ENCODE assay signal across 1 cellular context in genomic region chr9:94817291-94818195, GRCh38.
TF ChIP-seq lines count a peak whose summit lies in the region.

No MANE protein-coding gene starts in this region.

TF ChIP-seq in IMR-90, 13 proteins besides CTCF, POLR2A, EP300 and RAD21:
- TF ChIP-seq CHD1 (IDR thresholded peaks at IDR 0.05; ENCODE audit: low read depth, low read length), result no peak
- TF ChIP-seq BHLHE40 (IDR thresholded peaks at IDR 0.05; ENCODE audit: low read depth, low read length), result no peak
- no peak for TF ChIP-seq SMC3 (IDR thresholded peaks at IDR 0.05; ENCODE audit: low read depth, low read length)
